8 cellular contexts compared by ENCODE assay signal in genomic region chr20:33675127-33675954, GRCh38. TPM values are rescaled to one million over a fixed set of nuclear protein-coding genes. Genes with fewer than 3 reads are reported as not detected.
A peak's percentile ranks its signal among the peaks of the same experiment; 100 is the strongest.
DNase-seq lines count a peak whose midpoint lies in the region; ATAC-seq, FAIRE-seq and TF ChIP-seq lines count a peak whose summit lies in the region.

No MANE protein-coding gene starts in this region.

- no peak for FAIRE-seq in pancreas (lab: Jason Lieb, UNC)

- peaks cover 39% of the 10 kb centered on the region for H3K4me1 ChIP-seq in CD8-positive, alpha-beta T cell (ENCODE audit: insufficient read depth, low read length)
- H3K4me1 ChIP-seq in OCI-LY7 (ENCODE audit: insufficient read depth, low read length, poor library complexity, severe bottlenecking) (peaks cover 59% of the 10 kb centered on the region), esophagus squamous epithelium (peaks cover 28 to 67% (median 29%) of the 10 kb centered on the region in 3 donors), pancreas (peaks cover 0 to 9% (median 0%) of the 10 kb centered on the region in 3 donors)

- TF ChIP-seq POLR2A in esophagus squamous epithelium (IDR thresholded peaks at IDR 0.05), result no peak

- H3K27ac Mint-ChIP-seq in CD8-positive, alpha-beta T cell, result peak overlapping the region; percentile 9

- peaks cover 35% of the 10 kb centered on the region for H3K4me1 Mint-ChIP-seq in CD8-positive, alpha-beta T cell (ENCODE audit: low read depth)

- peaks cover 3% of the 10 kb centered on the region; the same call in 1 of the 2 replicates for H4K20me1 ChIP-seq in OCI-LY7 (ENCODE audit: insufficient read depth, low read length)

- no TSS peak for BruUV-seq in OCI-LY7 (replicated peaks; lab: Mats Ljungman, UMichigan)

- CTCF ChIA-PET in CD8-positive, alpha-beta T cell (lab: Charles Lee), result interaction anchor here (1.1 to 1.3 kb wide), 2 partner anchors 8 to 22 kb away, joined by 3 to 7 read pairs; partner anchors contain the start of gene ACTL10
- CTCF ChIA-PET in OCI-LY7 (lab: Charles Lee; ENCODE audit: unreplicated experiment), result no interaction called here

- H3K79me2 ChIP-seq in OCI-LY7 (ENCODE audit: insufficient read depth, low read depth, low read length), result peaks cover 30% of the 10 kb centered on the region; the same call in 1 of the 2 replicates

- no peak overlapping the region for H3K4me3 ChIP-seq in CD8-positive, alpha-beta T cell (ENCODE audit: low read depth, low read length)
- H3K4me3 ChIP-seq in OCI-LY7 (ENCODE audit: low read depth, low read length, poor library complexity, severe bottlenecking) (peak overlapping the region; percentile 84), esophagus squamous epithelium (peak overlapping the region; percentile 61 to 87 (median 69)), pancreas (peak overlapping the region in 3 of 4 donors; percentile 71 to 73 (median 72))

- H3K27me3 Mint-ChIP-seq in CD8-positive, alpha-beta T cell (ENCODE audit: low read depth), result no peaks in the 10 kb centered on the region

- no peak for DNase-seq in CD8-positive, alpha-beta T cell
- DNase-seq in OCI-LY7 (ENCODE audit: low spot score) (no peak), esophagus squamous epithelium (lab: John Stamatoyannopoulos, UW) (no peak), pancreas (no peak), HuH-7 (ENCODE audit: low spot score) (no peak), GOT3 (lab: John Stamatoyannopoulos, UW) (no peak)

- POLR2A ChIA-PET in CD8-positive, alpha-beta T cell (lab: Charles Lee), result interaction anchor here (1.0 to 1.4 kb wide), 3 partner anchors 11 to 51 kb away, joined by 3 to 4 read pairs (median 3); partner anchors contain the start of gene PXMP4
- POLR2A ChIA-PET in OCI-LY7 (lab: Charles Lee), result interaction anchor here (0.6 kb wide), 1 partner anchor 8 kb away, joined by 3 read pairs; no protein-coding TSS in a partner anchor

- intact Hi-C loops in CD8-positive, alpha-beta T cell (cut with DNase I, micrococcal nuclease), result no loop called here
- intact Hi-C loops in OCI-LY7 (cut with micrococcal nuclease; ENCODE audit: unreplicated experiment) (loop anchor here (2.0 kb wide), 1 partner anchor 55 kb away; the partner anchor contains the start of gene ZNF341), esophagus squamous epithelium (cut with DNase I) (no loop called here), pancreas (cut with DNase I) (loop anchor here in 1 of 3 donors (10.0 kb wide), 1 partner anchor 129 kb away; no protein-coding TSS in a partner anchor)

- no peaks in the 10 kb centered on the region for H3K9me2 ChIP-seq in OCI-LY7 (ENCODE audit: insufficient read depth, low read length)

- H3K36me3 Mint-ChIP-seq in CD8-positive, alpha-beta T cell, result peaks cover 2% of the 10 kb centered on the region

- no peaks in the 10 kb centered on the region for H3K27me3 ChIP-seq in CD8-positive, alpha-beta T cell (ENCODE audit: insufficient read depth, low read length)
- H3K27me3 ChIP-seq in esophagus squamous epithelium, result no peaks in the 10 kb centered on the region
- H3K27me3 ChIP-seq in pancreas, result no peaks in the 10 kb centered on the region

- H3K9me3 Mint-ChIP-seq in CD8-positive, alpha-beta T cell, result no peaks in the 10 kb centered on the region

- H3K4me2 ChIP-seq in OCI-LY7 (ENCODE audit: low read length), result peak overlapping the region; percentile 94

- no peaks in the 10 kb centered on the region for H3K36me3 ChIP-seq in CD8-positive, alpha-beta T cell (ENCODE audit: insufficient read depth, low read length)
- H3K36me3 ChIP-seq in OCI-LY7 (ENCODE audit: insufficient read depth, low read length), result peaks cover 70% of the 10 kb centered on the region
- H3K36me3 ChIP-seq in esophagus squamous epithelium, result peaks cover 0 to 11% (median 0%) of the 10 kb centered on the region in 3 donors
- no peaks in the 10 kb centered on the region for H3K36me3 ChIP-seq in pancreas

- H3K27ac ChIP-seq in CD8-positive, alpha-beta T cell (ENCODE audit: low read depth, low read length), result no peak overlapping the region
- peak overlapping the region; percentile 68 for H3K27ac ChIP-seq in OCI-LY7 (ENCODE audit: low read depth, low read length, poor library complexity, severe bottlenecking)
- peak overlapping the region; percentile 81 to 94 (median 88) for H3K27ac ChIP-seq in esophagus squamous epithelium
- H3K27ac ChIP-seq in pancreas, result peak overlapping the region in 2 of 4 donors; percentile 29 to 59

- no peak overlapping the region for H2AFZ ChIP-seq in OCI-LY7 (ENCODE audit: low read length)

- 44 to 57% methylated on average over 14 to 16 of the region's 16 CpGs for WGBS in esophagus squamous epithelium, 2 donors
- WGBS in pancreas, 2 donors, result 58 to 65% methylated on average over 16 of the region's 16 CpGs

- no peak for TF ChIP-seq CTCF in CD8-positive, alpha-beta T cell (IDR thresholded peaks at IDR 0.05)
- no peak for TF ChIP-seq CTCF in OCI-LY7 (conservative IDR thresholded peaks at IDR 0.05; ENCODE audit: low read length)
- TF ChIP-seq CTCF in esophagus squamous epithelium (IDR thresholded peaks at IDR 0.05), result no peak
- no peak for TF ChIP-seq CTCF in pancreas (IDR thresholded peaks at IDR 0.05)

- no peak for ATAC-seq in CD8-positive, alpha-beta T cell
- ATAC-seq in pancreas, result no peak
- ATAC-seq in HG03108 (IDR thresholded peaks at IDR 0.05; ENCODE audit: unreplicated experiment), result no peak
- ATAC-seq in GM18867 (IDR thresholded peaks at IDR 0.05; ENCODE audit: unreplicated experiment), result no peak

- H3K9me3 ChIP-seq in CD8-positive, alpha-beta T cell (ENCODE audit: low read length), result no peaks in the 10 kb centered on the region
- H3K9me3 ChIP-seq in OCI-LY7 (ENCODE audit: low read length), result no peaks in the 10 kb centered on the region
- no peaks in the 10 kb centered on the region for H3K9me3 ChIP-seq in esophagus squamous epithelium
- H3K9me3 ChIP-seq in pancreas, result no peaks in the 10 kb centered on the region

- H3K4me3 Mint-ChIP-seq in CD8-positive, alpha-beta T cell, result peak overlapping the region; percentile 72

RNA-seq across cellular contexts. Expression of gene NECAB3, which starts 1.1 kb away (rescaled TPM):
- 1 to 10 TPM; 5.7 to 5.9 TPM for total RNA-seq in CD8-positive, alpha-beta T cell
- total RNA-seq in OCI-LY7 (2014; rRNA removed; shearing (Covaris generic)), result 48.2 and 62.4 TPM in 2 replicates
- total RNA-seq in OCI-LY7 (2022) (71.3 and 79.4 TPM in 2 replicates), esophagus squamous epithelium (10 to 100 TPM; 12.6 to 25.9 (median 19.1) TPM), pancreas (10 to 100 TPM; 15.8 to 22.4 (median 18.8) TPM)
- polyA plus RNA-seq in pancreas, result 10 to 100 TPM; 29.4 to 40.0 TPM

RNA-seq across cellular contexts. Expression of gene ACTL10, which starts 8.6 kb away (rescaled TPM):
- total RNA-seq in CD8-positive, alpha-beta T cell, result under 1 TPM; 0.65 to 0.75 TPM
- 7.4 and 11.7 TPM in 2 replicates for total RNA-seq in OCI-LY7 (2014; rRNA removed; shearing (Covaris generic))
- total RNA-seq in OCI-LY7 (2022), result 5.1 and 5.6 TPM in 2 replicates
- total RNA-seq in esophagus squamous epithelium, result 1 to 10 TPM; 1.8 to 4.4 (median 3.5) TPM
- total RNA-seq in pancreas, result 1 to 10 TPM; 2.1 to 3.5 (median 2.7) TPM
- polyA plus RNA-seq in pancreas, result 1 to 10 TPM; 1.6 to 2.2 TPM

RNA-seq across cellular contexts. Expression of gene E2F1, which starts 10.8 kb away (rescaled TPM):
- 1 to 10 TPM; 1.2 to 1.3 TPM for total RNA-seq in CD8-positive, alpha-beta T cell
- 128 and 135 TPM in 2 replicates for total RNA-seq in OCI-LY7 (2014; rRNA removed; shearing (Covaris generic))
- 148 and 168 TPM in 2 replicates for total RNA-seq in OCI-LY7 (2022)
- total RNA-seq in esophagus squamous epithelium, result 1 to 10 TPM; 2.1 to 4.8 (median 3.1) TPM
- under 1 TPM; 0.23 to 0.92 (median 0.56) TPM for total RNA-seq in pancreas
- polyA plus RNA-seq in pancreas, result under 1 TPM; 0.54 to 0.91 TPM

RNA-seq across cellular contexts. Expression of gene C20orf144, which starts 13.2 kb away (rescaled TPM):
- under 1 TPM; 0.25 to 0.27 TPM for total RNA-seq in CD8-positive, alpha-beta T cell
- total RNA-seq in OCI-LY7 (2014; rRNA removed; shearing (Covaris generic)), result 0.18 and 0.44 TPM in 2 replicates
- 0.31 and 0.42 TPM in 2 replicates for total RNA-seq in OCI-LY7 (2022)
- total RNA-seq in esophagus squamous epithelium, result not detected
- total RNA-seq in pancreas, result under 1 TPM in 4 of 6 donors, not detected in 2; 0.09 to 0.14 (median 0.11) TPM
- under 1 TPM; 0.12 to 0.15 TPM for polyA plus RNA-seq in pancreas

RNA-seq across cellular contexts. Expression of gene PXMP4, which starts 44.8 kb away (rescaled TPM):
- total RNA-seq in CD8-positive, alpha-beta T cell, result 1 to 10 TPM; 2.7 to 2.8 TPM
- total RNA-seq in OCI-LY7 (2014; rRNA removed; shearing (Covaris generic)), result 3.1 and 4.2 TPM in 2 replicates
- total RNA-seq in OCI-LY7 (2022), result 7.8 and 8.2 TPM in 2 replicates
- total RNA-seq in esophagus squamous epithelium, result 10 to 100 TPM in 2 of 4 donors, 1 to 10 TPM in 2; 3.4 to 11.7 (median 7.6) TPM
- total RNA-seq in pancreas, result 1 to 10 TPM; 4.5 to 8.2 (median 5.7) TPM
- polyA plus RNA-seq in pancreas, result 1 to 10 TPM; 2.1 to 3.5 TPM

Comparison
In these comparisons a context has a peak if more than half of its experiments do, and no peak if none do; other contexts are left out.
1. RNA of gene E2F1, which starts 10.8 kb away (total RNA-seq): 128 to 168 TPM in OCI-LY7; 2.1 to 4.8 TPM in esophagus squamous epithelium, 1.2 to 1.3 TPM in CD8-positive, alpha-beta T cell and 0.23 to 0.92 TPM in pancreas; every median in the first group is over 10 times any median in the second.